ENCODE assay signal across 8 cellular contexts in genomic region chr1:214584805-214585766, GRCh38. TPM values are rescaled to one million over a fixed set of nuclear protein-coding genes. Genes with fewer than 3 reads are reported as not detected.
A peak's percentile ranks its signal among the peaks of the same experiment; 100 is the strongest.
DNase-seq lines count a peak whose midpoint lies in the region; ATAC-seq and TF ChIP-seq lines count a peak whose summit lies in the region.

No MANE protein-coding gene starts in this region.

- DNase-seq in natural killer cell (no peak), NCI-H345 treated with DMSO at 0.1 percent for 48 hours (lab: John Stamatoyannopoulos, UW; ENCODE audit: unreplicated experiment) (peak; percentile 15), breast epithelium (ENCODE audit: low spot score in 2 of 2) (no peak), lung (ENCODE audit: low spot score) (no peak), substantia nigra (lab: John Stamatoyannopoulos, UW) (no peak)
- DNase-seq in natural killer cell treated with Interleukin-12 subunit alpha and Interleukin-12 subunit beta and Interleukin-15 and Interleukin-18, amount 100 ng/mL, for 72 hours (ENCODE audit: low spot score), result no peak

- no peaks in the 10 kb centered on the region for H3K27me3 ChIP-seq in breast epithelium
- no peaks in the 10 kb centered on the region for H3K27me3 ChIP-seq in lung (ENCODE audit: control insufficient read depth, insufficient read depth)

- 66 to 79% methylated on average over 1 of the region's 1 CpG for WGBS in lung, 2 donors

- H3K4me3 ChIP-seq in breast epithelium, result no peak overlapping the region
- H3K4me3 ChIP-seq in lung, result no peak overlapping the region

- no peaks in the 10 kb centered on the region for H3K4me1 Mint-ChIP-seq in natural killer cell
- no peaks in the 10 kb centered on the region for H3K4me1 Mint-ChIP-seq in natural killer cell treated with Interleukin-12 subunit alpha and Interleukin-12 subunit beta and Interleukin-15 and Interleukin-18, amount 100 ng/mL, for 72 hours (ENCODE audit: low read depth in 2 of 2)

- TF ChIP-seq POLR2A in breast epithelium (IDR thresholded peaks at IDR 0.05), result no peak

- peaks cover 0 to 8% of the 10 kb centered on the region in 2 donors for H3K27me3 Mint-ChIP-seq in natural killer cell (ENCODE audit: low read depth in 2 of 2)
- peaks cover 8 to 32% of the 10 kb centered on the region in 2 donors for H3K27me3 Mint-ChIP-seq in natural killer cell treated with Interleukin-12 subunit alpha and Interleukin-12 subunit beta and Interleukin-15 and Interleukin-18, amount 100 ng/mL, for 72 hours

- H3K9me3 ChIP-seq in breast epithelium, result no peaks in the 10 kb centered on the region
- H3K9me3 ChIP-seq in lung (ENCODE audit: control insufficient read depth in 2 of 2, insufficient read depth in 1 of 2, low read length in 1 of 2), result no peaks in the 10 kb centered on the region

- H3K27ac ChIP-seq in breast epithelium, result no peak overlapping the region
- no peak overlapping the region for H3K27ac ChIP-seq in lung (ENCODE audit: low read depth in 1 of 2, low read length in 1 of 2)
- H3K27ac ChIP-seq in substantia nigra (ENCODE audit: low read depth, low read length, poor library complexity, severe bottlenecking), result no peak overlapping the region

- peak; percentile 40 for TF ChIP-seq CTCF in natural killer cell (IDR thresholded peaks at IDR 0.05)
- peak; percentile 56 to 88 (median 76) for TF ChIP-seq CTCF in breast epithelium (IDR thresholded peaks at IDR 0.05)
- TF ChIP-seq CTCF in lung (IDR thresholded peaks at IDR 0.05; ENCODE audit: control extremely low read depth, extremely low read depth), result peak; percentile 54

- H3K4me1 ChIP-seq in breast epithelium, result peaks cover 0 to 9% of the 10 kb centered on the region in 2 donors
- no peaks in the 10 kb centered on the region for H3K4me1 ChIP-seq in lung (ENCODE audit: control insufficient read depth in 2 of 2, insufficient read depth in 2 of 2, low read length in 2 of 2)

- no peaks in the 10 kb centered on the region for H3K36me3 ChIP-seq in breast epithelium
- H3K36me3 ChIP-seq in lung (ENCODE audit: control insufficient read depth in 2 of 2, insufficient read depth in 2 of 2, low read length in 2 of 2), result no peaks in the 10 kb centered on the region

- no peaks in the 10 kb centered on the region for H3K36me3 Mint-ChIP-seq in natural killer cell
- no peaks in the 10 kb centered on the region for H3K36me3 Mint-ChIP-seq in natural killer cell treated with Interleukin-12 subunit alpha and Interleukin-12 subunit beta and Interleukin-15 and Interleukin-18, amount 100 ng/mL, for 72 hours

- ATAC-seq in natural killer cell (peak in 2 of 3 donors; percentile 29 to 38), HG02938 (IDR thresholded peaks at IDR 0.05; ENCODE audit: unreplicated experiment) (peak; percentile 87), lung (ENCODE audit: insufficient read depth, low FRiP score) (peak; percentile 53), HG02623 (IDR thresholded peaks at IDR 0.05; ENCODE audit: unreplicated experiment) (no peak)
- no peak for ATAC-seq in natural killer cell treated with Interleukin-12 subunit alpha and Interleukin-12 subunit beta and Interleukin-15 and Interleukin-18, amount 100 ng/mL, for 72 hours

- intact Hi-C loops in natural killer cell (cut with micrococcal nuclease) (loop anchor here (2.0 kb wide), 1 partner anchor 252 kb away; no protein-coding TSS in a partner anchor), breast epithelium (cut with DNase I; ENCODE audit: low total_unique reads) (loop anchor here (5.0 kb wide), 1 partner anchor 1193 kb away; no protein-coding TSS in a partner anchor)

- no peak overlapping the region for H3K27ac Mint-ChIP-seq in natural killer cell
- no peak overlapping the region for H3K27ac Mint-ChIP-seq in natural killer cell treated with Interleukin-12 subunit alpha and Interleukin-12 subunit beta and Interleukin-15 and Interleukin-18, amount 100 ng/mL, for 72 hours

- H3K4me3 Mint-ChIP-seq in natural killer cell, result no peak overlapping the region
- no peak overlapping the region for H3K4me3 Mint-ChIP-seq in natural killer cell treated with Interleukin-12 subunit alpha and Interleukin-12 subunit beta and Interleukin-15 and Interleukin-18, amount 100 ng/mL, for 72 hours

- no peaks in the 10 kb centered on the region for H3K9me3 Mint-ChIP-seq in natural killer cell
- no peaks in the 10 kb centered on the region for H3K9me3 Mint-ChIP-seq in natural killer cell treated with Interleukin-12 subunit alpha and Interleukin-12 subunit beta and Interleukin-15 and Interleukin-18, amount 100 ng/mL, for 72 hours

RNA-seq across cellular contexts. Expression of gene CENPF, which starts 17.9 kb away (rescaled TPM):
- total RNA-seq in natural killer cell (1 to 10 TPM; 3.8 to 6.6 (median 4.0) TPM), breast epithelium (1 to 10 TPM; 1.3 to 4.0 (median 1.9) TPM), lung (1 to 10 TPM; 2.0 to 9.7 TPM)
- total RNA-seq in natural killer cell treated with Interleukin-12 subunit alpha and Interleukin-12 subunit beta and Interleukin-15 and Interleukin-18, amount 100 ng/mL, for 72 hours, result 10 to 100 TPM; 28.7 to 56.7 TPM
- polyA plus RNA-seq in lung, result 1 to 10 TPM; 1.2 to 1.8 TPM

RNA-seq across cellular contexts. Expression of gene PTPN14, which starts 33.7 kb away (rescaled TPM):
- under 1 TPM in 1 of 3 donors, not detected in 2; 0.02 TPM for total RNA-seq in natural killer cell
- total RNA-seq in natural killer cell treated with Interleukin-12 subunit alpha and Interleukin-12 subunit beta and Interleukin-15 and Interleukin-18, amount 100 ng/mL, for 72 hours, result under 1 TPM; 0.05 to 0.14 TPM
- 10 to 100 TPM; 30.4 to 57.4 (median 49.5) TPM for total RNA-seq in breast epithelium
- 10 to 100 TPM; 26.0 to 43.2 TPM for total RNA-seq in lung
- polyA plus RNA-seq in lung, result 1 to 10 TPM; 4.4 to 4.5 TPM

Comparison
In these comparisons a context has a peak if more than half of its experiments do, and no peak if none do; other contexts are left out.
1. ATAC-seq: peak in natural killer cell (2 of 3), HG02938 (single experiment) and lung (single experiment); none in natural killer cell treated with Interleukin-12 subunit alpha and Interleukin-12 subunit beta and Interleukin-15 and Interleukin-18, amount 100 ng/mL, for 72 hours (0 of 2) and HG02623 (single experiment).
2. RNA of gene PTPN14, which starts 33.7 kb away (total RNA-seq): 30.4 to 57.4 TPM in breast epithelium and 26.0 to 43.2 TPM in lung; 0.05 to 0.14 TPM in natural killer cell treated with Interleukin-12 subunit alpha and Interleukin-12 subunit beta and Interleukin-15 and Interleukin-18, amount 100 ng/mL, for 72 hours and 0.02 TPM in natural killer cell; every median in the first group is over 10 times any median in the second.
3. Peak in every context shown above with its lines, with median percentiles within 50 percentile points of each other: CTCF ChIP-seq.